16 cellular contexts compared by ENCODE assay signal in the genomic region with DNA sequence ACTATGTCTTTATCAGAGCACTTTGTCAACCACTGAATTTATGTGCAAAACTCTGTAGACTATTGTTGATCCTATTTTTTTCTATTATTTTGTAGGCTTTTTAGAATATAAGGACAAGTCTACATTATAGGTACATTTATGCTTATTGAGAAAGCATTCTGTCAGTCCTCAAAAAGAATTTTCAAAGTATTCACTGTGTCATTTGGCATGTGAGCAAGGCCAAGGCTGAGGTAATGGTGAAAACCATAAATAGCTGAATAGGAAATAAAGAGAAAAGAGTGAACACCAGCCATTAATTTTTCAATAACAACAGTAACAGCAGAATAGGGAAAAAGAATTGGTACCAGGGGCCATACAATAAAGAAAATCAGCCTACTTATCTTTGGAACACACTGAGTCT. TPM values are rescaled to one million over a fixed set of nuclear protein-coding genes. Genes with fewer than 3 reads are reported as not detected.
DNase-seq lines count a peak whose midpoint lies in the region; ATAC-seq, FAIRE-seq and TF ChIP-seq lines count a peak whose summit lies in the region.
"Had no signal": no experiment of that assay in that cellular context is flagged by ENCODE, and none has a peak within 500 bp of the region (broad histone marks: within the 10 kb centered on the region; RNA-seq: fewer than 3 reads in every experiment).

No MANE protein-coding gene starts in this region.

- no peak overlapping the region for H2AK5ac ChIP-seq in IMR-90 (ENCODE audit: low read depth, low read length)

- no peak overlapping the region for H3K23ac ChIP-seq in IMR-90 (ENCODE audit: low read depth, low read length)

- peaks cover 38% of the 10 kb centered on the region for H3K36me3 Mint-ChIP-seq in endodermal cell (ENCODE audit: low read depth)

- no peak overlapping the region for H3K56ac ChIP-seq in IMR-90 (ENCODE audit: extremely low read depth, insufficient read depth, low read length)

- no peak overlapping the region for H3K4me3 Mint-ChIP-seq in endodermal cell

- no peak overlapping the region for H3K4me3 ChIP-seq in IMR-90 (ENCODE audit: insufficient read depth, low read depth, low read length)
- no peak overlapping the region for H3K4me3 ChIP-seq in GM12878
- no peak overlapping the region for H3K4me3 ChIP-seq in endodermal cell (ENCODE audit: low read length)

- H2AFZ ChIP-seq in IMR-90 (replicated peaks; ENCODE audit: low read length, poor library complexity) (no peak overlapping the region), GM12878 (ENCODE audit: control insufficient read depth, low read depth, low read length) (no peak overlapping the region)

- no peak overlapping the region for H4K8ac ChIP-seq in IMR-90 (ENCODE audit: low read depth in 2 of 2, low read length in 2 of 2)

- no peak overlapping the region for H3K14ac ChIP-seq in IMR-90 (replicated peaks; ENCODE audit: low read depth, low read length)

- no peaks in the 10 kb centered on the region for H3K27me3 Mint-ChIP-seq in endodermal cell (ENCODE audit: insufficient read depth)

- H3K27ac ChIP-seq in IMR-90 (ENCODE audit: insufficient read depth, low read length) (no peak overlapping the region), GM12878 (ENCODE audit: control insufficient read depth, insufficient read depth) (no peak overlapping the region), endodermal cell (ENCODE audit: low read depth, low read length) (no peak overlapping the region)
- H3K27ac ChIP-seq: C4-2B had no signal

- dilution Hi-C loops in IMR-90 (cut with HindIII; ENCODE audit: low sequenced_read_pairs, unreplicated experiment): no loop called here

- H3K4me1 Mint-ChIP-seq in endodermal cell: peaks cover 13% of the 10 kb centered on the region

- H4K20me1 ChIP-seq in IMR-90 (ENCODE audit: insufficient read depth, low read length) (no peaks in the 10 kb centered on the region), GM12878 (ENCODE audit: control insufficient read depth, insufficient read depth) (no peaks in the 10 kb centered on the region)

- H3K9me1 ChIP-seq in IMR-90 (ENCODE audit: insufficient read depth, low read length): peaks cover 5% of the 10 kb centered on the region; the same call in 1 of the 2 replicates

- peaks cover 23 to 42% of the 10 kb centered on the region in 2 experiments for H3K79me1 ChIP-seq in IMR-90 (ENCODE audit: low read depth in 1 of 2, low read length in 2 of 2)

- TF ChIP-seq CTCF in IMR-90 (conservative IDR thresholded peaks at IDR 0.05; ENCODE audit: low read depth, low read length): no peak
- TF ChIP-seq CTCF in GM12878 (IDR thresholded peaks at IDR 0.05 in 2 of 3, conservative IDR thresholded peaks at IDR 0.05 in 1 of 3; ENCODE audit: control insufficient read depth in 2 of 3, extremely low read depth in 1 of 3, insufficient read depth in 1 of 3, low read depth in 3 of 3, low read length in 3 of 3): no peak
- no peak for TF ChIP-seq CTCF in endodermal cell (conservative IDR thresholded peaks at IDR 0.05)

- H4K91ac ChIP-seq in IMR-90 (ENCODE audit: insufficient read depth, low read depth, low read length): no peak overlapping the region

- H3K27me3 ChIP-seq in IMR-90 (ENCODE audit: control insufficient read depth, insufficient read depth, low read length): no peaks in the 10 kb centered on the region
- no peaks in the 10 kb centered on the region for H3K27me3 ChIP-seq in GM12878 (replicated peaks in 1 of 2; ENCODE audit: control insufficient read depth in 2 of 2, insufficient read depth in 2 of 2, low read length in 1 of 2)
- H3K27me3 ChIP-seq in endodermal cell (ENCODE audit: control insufficient read depth, insufficient read depth, low read length, poor library complexity, severe bottlenecking): no peaks in the 10 kb centered on the region

- intact Hi-C loops in IMR-90 (cut with micrococcal nuclease): loop anchor here (5.0 kb wide), 1 partner anchor 41 kb away; no protein-coding TSS in a partner anchor
- intact Hi-C loops in GM12878 (cut with micrococcal nuclease; ENCODE audit: unreplicated experiment): no loop called here

- in situ Hi-C loops in IMR-90 (cut with MboI; ENCODE audit: low sequenced_read_pairs) (no loop called here), GM12878 (cut with MboI) (no loop called here)

- FAIRE-seq in GM12878 (lab: Jason Lieb, UNC) (peak; percentile 61), urothelium cell line (lab: Jason Lieb, UNC) (no peak)

- RAD21 ChIA-PET in GM12878 (lab: Charles Lee; ENCODE audit: unreplicated experiment): no interaction called here

- H3K9ac ChIP-seq in IMR-90 (ENCODE audit: low read depth, low read length) (no peak overlapping the region), GM12878 (ENCODE audit: control insufficient read depth, insufficient read depth, low read length) (no peak overlapping the region), endodermal cell (ENCODE audit: extremely low read depth, low read length, poor library complexity, severe bottlenecking) (no peak overlapping the region)

- TF ChIP-seq RAD21 in IMR-90 (IDR thresholded peaks at IDR 0.05; ENCODE audit: low read length) (no peak), GM12878 (IDR thresholded peaks at IDR 0.05; ENCODE audit: insufficient read depth, low read depth, low read length) (no peak)

- no peak overlapping the region for H3K27ac Mint-ChIP-seq in endodermal cell

- TF ChIP-seq EP300 in GM12878 (IDR thresholded peaks at IDR 0.05; ENCODE audit: borderline replicate concordance in 1 of 2, control insufficient read depth in 1 of 2, low read depth in 2 of 2, low read length in 2 of 2): no peak

- CTCF ChIA-PET in IMR-90 (lab: Yijun Ruan, JAX) (interaction anchor here (0.9 kb wide), 1 partner anchor 40 kb away, joined by 3 read pairs; no protein-coding TSS in a partner anchor), GM12878 (lab: Yijun Ruan, JAX) (no interaction called here)

- no peak overlapping the region for H2BK5ac ChIP-seq in IMR-90 (ENCODE audit: low read depth, low read length, poor library complexity, severe bottlenecking)

- no peak for TF ChIP-seq POLR2A in IMR-90 (IDR thresholded peaks at IDR 0.05; ENCODE audit: low read depth, low read length)
- no peak for TF ChIP-seq POLR2A in GM12878 (IDR thresholded peaks at IDR 0.05; ENCODE audit: low read depth, low read length)

- H3K36me3 ChIP-seq in IMR-90 (ENCODE audit: control insufficient read depth, insufficient read depth, low read length): peaks cover 9% of the 10 kb centered on the region
- peaks cover 3 to 7% of the 10 kb centered on the region in 2 experiments; a peak in 2 of 4 replicates for H3K36me3 ChIP-seq in GM12878 (ENCODE audit: control insufficient read depth in 2 of 2, insufficient read depth in 2 of 2, low read length in 1 of 2)
- peaks cover 73% of the 10 kb centered on the region for H3K36me3 ChIP-seq in endodermal cell (ENCODE audit: control insufficient read depth, insufficient read depth, low read length)

- ATAC-seq in IMR-90 (ENCODE audit: low read depth): peak; percentile 18; the same call in 1 of the 2 replicates
- no peak for ATAC-seq in GM12878
- ATAC-seq in HG03460 (IDR thresholded peaks at IDR 0.05; ENCODE audit: unreplicated experiment): no peak

- no peak overlapping the region for H2BK20ac ChIP-seq in IMR-90 (ENCODE audit: low read depth, low read length)

- H2AK9ac ChIP-seq in IMR-90 (replicated peaks; ENCODE audit: low read depth, low read length, poor library complexity): no peak overlapping the region

- H4K5ac ChIP-seq in IMR-90 (ENCODE audit: low read depth, low read length): no peak overlapping the region

- H3K4me1 ChIP-seq in IMR-90 (ENCODE audit: control insufficient read depth, insufficient read depth, low read length) (peaks cover 1% of the 10 kb centered on the region; the same call in 1 of the 2 replicates), GM12878 (ENCODE audit: control insufficient read depth, insufficient read depth, low read length) (peaks cover 4% of the 10 kb centered on the region; the same call in 1 of the 2 replicates), endodermal cell (ENCODE audit: control insufficient read depth, insufficient read depth, low read length) (no peaks in the 10 kb centered on the region)

- no peak overlapping the region for H2BK15ac ChIP-seq in IMR-90 (ENCODE audit: low read depth, low read length)

- peak; percentile 6 for DNase-seq in GM03348 (ENCODE audit: low spot score)
- peak; percentile 40 for DNase-seq in IMR-90
- no peak for DNase-seq in GM12878 (ENCODE audit: low read depth, low spot score)
- DNase-seq in lung microvascular endothelial cell (ENCODE audit: low read depth in 2 of 2): peak; percentile 4 to 14
- no peak for DNase-seq in stimulated activated naive CD4-positive, alpha-beta T cell treated with Interleukin-2 at 50 U/mL for 16 hours (lab: John Stamatoyannopoulos, UW)
- no peak for DNase-seq in endodermal cell
- DNase-seq in urothelium cell line (ENCODE audit: low spot score): no peak
- DNase-seq: DMS 273 treated with DMSO at 0.1 percent for 48 hours, KBM-7, NCI-H1048, NCI-H146, NCI-H2081, NCI-H510A, NCI-H774 had no signal

- H3K9me3 ChIP-seq in IMR-90 (ENCODE audit: control insufficient read depth, insufficient read depth, low read length): no peaks in the 10 kb centered on the region
- H3K9me3 ChIP-seq in GM12878 (replicated peaks; ENCODE audit: control insufficient read depth, insufficient read depth, low read length): no peaks in the 10 kb centered on the region
- no peaks in the 10 kb centered on the region for H3K9me3 ChIP-seq in endodermal cell (ENCODE audit: control insufficient read depth, low read length)

- POLR2A ChIA-PET in IMR-90 (lab: Charles Lee; ENCODE audit: unreplicated experiment) (no interaction called here), GM12878 (lab: Charles Lee) (no interaction called here)

- H3K79me2 ChIP-seq in GM12878 (ENCODE audit: control insufficient read depth, insufficient read depth, low read length): no peaks in the 10 kb centered on the region

- no peak overlapping the region for H3K18ac ChIP-seq in IMR-90 (ENCODE audit: low read depth, low read length)

- SMC1A ChIA-PET in GM12878 (lab: Charles Lee; ENCODE audit: uncharacterized antibody, unreplicated experiment): interaction anchor here (0.7 to 0.8 kb wide), 2 partner anchors 10 to 27 kb away, joined by 3 read pairs; no protein-coding TSS in a partner anchor

- H3K4ac ChIP-seq in IMR-90 (ENCODE audit: low read depth, low read length): no peak overlapping the region

- BruUV-seq in IMR-90 (replicated peaks; lab: Mats Ljungman, UMichigan) (no TSS peak), GM12878 (replicated peaks; lab: Mats Ljungman, UMichigan) (no TSS peak)

- no peak overlapping the region for H2BK120ac ChIP-seq in IMR-90 (ENCODE audit: low read depth, low read length)

- H3K4me2 ChIP-seq in IMR-90 (ENCODE audit: low read depth, low read length) (no peak overlapping the region), GM12878 (ENCODE audit: control insufficient read depth, insufficient read depth) (no peak overlapping the region)

- H3K9me3 Mint-ChIP-seq in endodermal cell: no peaks in the 10 kb centered on the region

RNA-seq across cellular contexts. Expression of a gene that starts 21.0 kb away (rescaled TPM):
- total RNA-seq in IMR-90 (2012; rRNA removed) (145 and 184 TPM in 2 replicates), GM12878 (2014; rRNA removed) (57.3 and 74.7 TPM in 2 replicates), GM12878 (2014; rRNA removed; fragmentation: Illumina TruSeq; extraction: Trizol) (69.9 and 75.9 TPM in 2 replicates), GM12878 (2021) (57.0 and 65.3 TPM in 2 replicates), lung microvascular endothelial cell (69.7 and 91.5 TPM in 2 replicates), endodermal cell (10 to 100 TPM; 83.2 to 89.3 TPM)
- polyA plus RNA-seq in IMR-90 (2012; rRNA removed) (32.8 and 47.1 TPM in 2 replicates), GM12878 (2011; rRNA removed) (73.7 and 124 TPM in 2 replicates), GM12878 (2014; fragmentation: Illumina TruSeq; extraction: Trizol) (49.2 and 58.4 TPM in 2 replicates), GM12878 (2014; fragmentation: Nextera tagmentation; extraction: Ambion mirVana) (10 to 100 TPM; 23.6 to 42.1 TPM), GM12878 (2014; rRNA removed) (32.7 and 36.6 TPM in 2 replicates), GM12878 (2016; fragmentation: Nextera tagmentation; extraction: Ambion mirVana) (10 to 100 TPM; 54.0 to 61.3 TPM)
- 4.3 and 4.9 TPM in 2 replicates for polyA plus RNA-seq in IMR-90 (2012; cell fraction: cytosol; rRNA removed)
- polyA plus RNA-seq in IMR-90 (2012; cell fraction: nucleus; rRNA removed; ENCODE audit: low replicate concordance): 9.8 and 122 TPM in 2 replicates
- 454 TPM in 2 replicates for total RNA-seq in GM12878 (2013; cell fraction: nucleolus; rRNA removed)
- polyA plus RNA-seq in GM12878 (2011; ENCODE audit: low read depth): 20.6 TPM
- polyA plus RNA-seq in GM12878 (2011; cell fraction: cytosol; rRNA removed): 18.9 and 19.8 TPM in 2 replicates
- polyA plus RNA-seq in GM12878 (2011; cell fraction: nucleus; rRNA removed): 113 and 162 TPM in 2 replicates
- polyA plus RNA-seq in GM12878 (2012): 26.7 and 35.8 TPM in 2 replicates
- polyA minus RNA-seq in GM12878 (2011; rRNA and poly(A)+ RNA removed): 76.0 and 124 TPM in 2 replicates
- polyA minus RNA-seq in GM12878 (2011; cell fraction: cytosol; rRNA and poly(A)+ RNA removed): 23.3 and 31.5 TPM in 2 replicates
- 78.8 and 92.6 TPM in 2 replicates for polyA minus RNA-seq in GM12878 (2011; cell fraction: nucleus; rRNA and poly(A)+ RNA removed)
- polyA plus RNA-seq in endodermal cell (2013, experiment 1 of 2): 64.0 TPM
- 62.4 TPM for polyA plus RNA-seq in endodermal cell (2013, experiment 2 of 2)

RNA-seq across cellular contexts. Expression of a gene that starts 21.1 kb away (rescaled TPM):
- total RNA-seq in IMR-90 (2012; rRNA removed) (22.0 and 25.0 TPM in 2 replicates), GM12878 (2014; rRNA removed) (6.4 and 6.6 TPM in 2 replicates), GM12878 (2014; rRNA removed; fragmentation: Illumina TruSeq; extraction: Trizol) (5.7 and 5.9 TPM in 2 replicates), GM12878 (2021) (4.0 and 4.6 TPM in 2 replicates), lung microvascular endothelial cell (1.6 and 2.4 TPM in 2 replicates), endodermal cell (10 to 100 TPM; 11.7 to 13.5 TPM)
- polyA plus RNA-seq in IMR-90 (2012; rRNA removed) (13.8 and 15.1 TPM in 2 replicates), GM12878 (2011; rRNA removed) (5.9 and 8.2 TPM in 2 replicates), GM12878 (2014; fragmentation: Illumina TruSeq; extraction: Trizol) (4.7 and 5.1 TPM in 2 replicates), GM12878 (2014; fragmentation: Nextera tagmentation; extraction: Ambion mirVana) (1 to 10 TPM; 1.6 to 3.5 TPM), GM12878 (2014; rRNA removed) (6.9 and 7.1 TPM in 2 replicates), GM12878 (2016; fragmentation: Nextera tagmentation; extraction: Ambion mirVana) (1 to 10 TPM; 8.8 to 9.5 TPM)
- 4.4 and 6.5 TPM in 2 replicates for polyA plus RNA-seq in IMR-90 (2012; cell fraction: cytosol; rRNA removed)
- polyA plus RNA-seq in IMR-90 (2012; cell fraction: nucleus; rRNA removed; ENCODE audit: low replicate concordance): 1.7 and 7.5 TPM in 2 replicates
- total RNA-seq in GM12878 (2013; cell fraction: nucleolus; rRNA removed): 12.6 and 12.7 TPM in 2 replicates
- 2.9 TPM for polyA plus RNA-seq in GM12878 (2011; ENCODE audit: low read depth)
- 3.0 and 3.3 TPM in 2 replicates for polyA plus RNA-seq in GM12878 (2011; cell fraction: cytosol; rRNA removed)
- 2.0 and 2.5 TPM in 2 replicates for polyA plus RNA-seq in GM12878 (2011; cell fraction: nucleus; rRNA removed)
- 3.5 and 3.8 TPM in 2 replicates for polyA plus RNA-seq in GM12878 (2012)
- polyA minus RNA-seq in GM12878 (2011; rRNA and poly(A)+ RNA removed): 3.4 and 4.4 TPM in 2 replicates
- polyA minus RNA-seq in GM12878 (2011; cell fraction: cytosol; rRNA and poly(A)+ RNA removed): 1.2 and 1.7 TPM in 2 replicates
- 2.7 and 5.6 TPM in 2 replicates for polyA minus RNA-seq in GM12878 (2011; cell fraction: nucleus; rRNA and poly(A)+ RNA removed)
- 10.9 TPM for polyA plus RNA-seq in endodermal cell (2013, experiment 1 of 2)
- polyA plus RNA-seq in endodermal cell (2013, experiment 2 of 2): 11.0 TPM

Comparison
In these comparisons a context has a peak if more than half of its experiments do, and no peak if none do; other contexts are left out.
1. DNase-seq: peak in GM03348 (single experiment), IMR-90 (single experiment) and lung microvascular endothelial cell (2 of 2); none in GM12878 (single experiment), stimulated activated naive CD4-positive, alpha-beta T cell treated with Interleukin-2 at 50 U/mL for 16 hours (single experiment), endodermal cell (single experiment) and urothelium cell line (single experiment).